In genomic region chrX:123450217-123450616, GRCh38 we compare ENCODE assay signal across 9 cellular contexts.
DNase-seq lines count a peak whose midpoint lies in the region; ATAC-seq and TF ChIP-seq lines count a peak whose summit lies in the region.
"Had no signal": no experiment of that assay in that cellular context is flagged by ENCODE, and none has a peak within 500 bp of the region (broad histone marks: within the 10 kb centered on the region; RNA-seq: fewer than 3 reads in every experiment).

No MANE protein-coding gene starts in this region.

- CTCF ChIA-PET in Calu3 (lab: Charles Lee): interaction anchor here (0.6 to 1.2 kb wide), 3 partner anchors 198 to 327 kb away, joined by 3 to 5 read pairs (median 4); no protein-coding TSS in a partner anchor

- H3K4me1 ChIP-seq in left lung (no peaks in the 10 kb centered on the region), prostate gland (replicated peaks) (no peaks in the 10 kb centered on the region), ovary (ENCODE audit: insufficient read depth) (no peaks in the 10 kb centered on the region), aorta (ENCODE audit: control insufficient read depth in 1 of 2, insufficient read depth in 2 of 2, low read length in 2 of 2) (no peaks in the 10 kb centered on the region)

- H3K27ac ChIP-seq in VCaP: no peak overlapping the region
- no peak overlapping the region for H3K27ac ChIP-seq in left lung
- H3K27ac ChIP-seq in prostate gland: no peak overlapping the region
- no peak overlapping the region for H3K27ac ChIP-seq in ovary
- H3K27ac ChIP-seq in aorta (ENCODE audit: low read depth in 1 of 2, low read length in 2 of 2): no peak overlapping the region

- TF ChIP-seq EP300 in ovary (IDR thresholded peaks at IDR 0.05): no peak

- DNase-seq in Calu3 (peak; percentile 11), left lung (no peak), prostate gland (ENCODE audit: low spot score) (no peak), ovary (no peak), aorta (no peak), T-helper 17 cell (no peak)

- H3K9me3 Mint-ChIP-seq in Calu3 (ENCODE audit: low read depth, unreplicated experiment): no peaks in the 10 kb centered on the region
- H3K9me3 Mint-ChIP-seq: T-helper 2 cell treated with Interferon-gamma antibody and Interleukin-4, amounts not matched to agents 5 μg/mL and 100 μg/mL, for 36 hours had no signal

- ATAC-seq in GM19351 (IDR thresholded peaks at IDR 0.05; ENCODE audit: unreplicated experiment): peak; percentile 40
- ATAC-seq in left lung: peak; percentile 59
- no peak for ATAC-seq in aorta (ENCODE audit: low FRiP score)
- ATAC-seq in T-helper 17 cell: no peak

- H3K4me3 Mint-ChIP-seq in Calu3 (ENCODE audit: low read depth, unreplicated experiment) (no peak overlapping the region), T-helper 17 cell (no peak overlapping the region)
- H3K4me3 Mint-ChIP-seq: T-helper 2 cell treated with Interferon-gamma antibody and Interleukin-4, amounts not matched to agents 5 μg/mL and 100 μg/mL, for 36 hours had no signal

- TF ChIP-seq POLR2A in prostate gland (IDR thresholded peaks at IDR 0.05) (no peak), ovary (IDR thresholded peaks at IDR 0.05) (no peak)

- H3K36me3 Mint-ChIP-seq in Calu3 (ENCODE audit: insufficient read depth, unreplicated experiment): no peaks in the 10 kb centered on the region
- no peaks in the 10 kb centered on the region for H3K36me3 Mint-ChIP-seq in T-helper 17 cell (ENCODE audit: low read depth)

- WGBS in prostate gland: 63% methylated on average over 3 of the region's 3 CpGs
- 44 to 49% (median 45%) methylated on average over 3 of the region's 3 CpGs for WGBS in ovary, 3 donors
- WGBS in aorta, 2 donors: 37 to 54% methylated on average over 3 of the region's 3 CpGs

- H3K36me3 ChIP-seq in left lung (no peaks in the 10 kb centered on the region), prostate gland (no peaks in the 10 kb centered on the region), ovary (no peaks in the 10 kb centered on the region), aorta (ENCODE audit: control insufficient read depth in 1 of 2, insufficient read depth in 2 of 2, low read length in 1 of 2) (no peaks in the 10 kb centered on the region)

- no peaks in the 10 kb centered on the region for H3K4me1 Mint-ChIP-seq in Calu3 (ENCODE audit: low read depth, unreplicated experiment)
- H3K4me1 Mint-ChIP-seq in T-helper 17 cell: no peaks in the 10 kb centered on the region

- no peak overlapping the region for H3K27ac Mint-ChIP-seq in Calu3 (ENCODE audit: unreplicated experiment)
- no peak overlapping the region for H3K27ac Mint-ChIP-seq in T-helper 17 cell
- H3K27ac Mint-ChIP-seq: T-helper 2 cell treated with Interferon-gamma antibody and Interleukin-4, amounts not matched to agents 5 μg/mL and 100 μg/mL, for 36 hours had no signal

- no peaks in the 10 kb centered on the region for H3K27me3 Mint-ChIP-seq in Calu3 (ENCODE audit: unreplicated experiment)
- no peaks in the 10 kb centered on the region for H3K27me3 Mint-ChIP-seq in T-helper 17 cell

- H3K27me3 ChIP-seq in left lung (no peaks in the 10 kb centered on the region), prostate gland (replicated peaks; ENCODE audit: insufficient read depth) (no peaks in the 10 kb centered on the region), ovary (no peaks in the 10 kb centered on the region), aorta (ENCODE audit: control insufficient read depth in 1 of 2, insufficient read depth in 2 of 2, low read length in 1 of 2) (no peaks in the 10 kb centered on the region)

- no peaks in the 10 kb centered on the region for H3K9me3 ChIP-seq in left lung
- no peaks in the 10 kb centered on the region for H3K9me3 ChIP-seq in prostate gland
- no peaks in the 10 kb centered on the region for H3K9me3 ChIP-seq in ovary
- no peaks in the 10 kb centered on the region for H3K9me3 ChIP-seq in aorta (ENCODE audit: control insufficient read depth, low read length)
- no peaks in the 10 kb centered on the region for H3K9me3 ChIP-seq in T-helper 17 cell (ENCODE audit: control insufficient read depth, low read length, poor library complexity, severe bottlenecking)

- no peak overlapping the region for H3K4me3 ChIP-seq in left lung
- H3K4me3 ChIP-seq in prostate gland: no peak overlapping the region
- no peak overlapping the region for H3K4me3 ChIP-seq in ovary
- no peak overlapping the region for H3K4me3 ChIP-seq in aorta (ENCODE audit: low read length in 2 of 2)

- intact Hi-C loops in Calu3 (cut with micrococcal nuclease; ENCODE audit: unreplicated experiment) (no loop called here), left lung (cut with DNase I) (no loop called here), prostate gland (cut with DNase I) (loop anchor here (10.0 kb wide), 1 partner anchor 325 kb away; no protein-coding TSS in a partner anchor), ovary (cut with DNase I) (no loop called here), aorta (cut with DNase I) (no loop called here)

- TF ChIP-seq CTCF in Calu3 (IDR thresholded peaks at IDR 0.05; ENCODE audit: unreplicated experiment) (no peak), VCaP (conservative IDR thresholded peaks at IDR 0.05) (peak; percentile 41; the same call in 1 of the 2 replicates), left lung (IDR thresholded peaks at IDR 0.05) (no peak), prostate gland (IDR thresholded peaks at IDR 0.05) (peak in 1 of 4 experiments; percentile 15), ovary (IDR thresholded peaks at IDR 0.05) (no peak)

- BruUV-seq in Calu3 (replicated peaks; lab: Mats Ljungman, UMichigan): no TSS peak

Comparison
In these comparisons a context has a peak if more than half of its experiments do, and no peak if none do; other contexts are left out.
1. ATAC-seq: peak in GM19351 (single experiment) and left lung (single experiment); none in aorta (single experiment) and T-helper 17 cell (single experiment).